3 cellular contexts compared by ENCODE assay signal in the genomic region with DNA sequence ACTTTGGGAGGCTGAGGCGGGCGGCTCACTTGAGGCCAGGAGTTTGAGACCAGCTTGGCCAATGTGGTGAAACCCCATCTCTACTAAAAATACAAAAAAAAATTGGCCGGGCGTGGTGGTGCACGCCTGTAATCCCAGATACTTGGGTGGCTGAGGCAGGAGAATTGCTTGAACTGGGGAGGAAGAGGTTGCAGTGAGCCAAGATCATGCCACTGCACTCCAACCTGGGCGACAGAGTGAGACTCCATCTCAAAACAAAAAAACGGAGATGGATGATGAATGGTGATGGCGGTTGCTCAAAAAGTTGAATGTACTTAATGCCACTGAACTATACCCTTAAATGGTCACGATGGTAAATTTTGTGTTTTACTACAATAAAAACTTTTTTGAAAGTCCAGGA. TPM values are rescaled to one million over a fixed set of nuclear protein-coding genes. Genes with fewer than 3 reads are reported as not detected.
"Had no signal": no experiment of that assay in that cellular context is flagged by ENCODE, and none has a peak within 500 bp of the region (broad histone marks: within the 10 kb centered on the region; RNA-seq: fewer than 3 reads in every experiment).

No MANE protein-coding gene starts in this region.

RNA-seq across cellular contexts. Expression of gene CIART, which starts 26.2 kb away (rescaled TPM):
- total RNA-seq: HepG2, HT-29 had no signal
- polyA plus RNA-seq: IgD-negative memory B cell had no signal
